In the genomic region with DNA sequence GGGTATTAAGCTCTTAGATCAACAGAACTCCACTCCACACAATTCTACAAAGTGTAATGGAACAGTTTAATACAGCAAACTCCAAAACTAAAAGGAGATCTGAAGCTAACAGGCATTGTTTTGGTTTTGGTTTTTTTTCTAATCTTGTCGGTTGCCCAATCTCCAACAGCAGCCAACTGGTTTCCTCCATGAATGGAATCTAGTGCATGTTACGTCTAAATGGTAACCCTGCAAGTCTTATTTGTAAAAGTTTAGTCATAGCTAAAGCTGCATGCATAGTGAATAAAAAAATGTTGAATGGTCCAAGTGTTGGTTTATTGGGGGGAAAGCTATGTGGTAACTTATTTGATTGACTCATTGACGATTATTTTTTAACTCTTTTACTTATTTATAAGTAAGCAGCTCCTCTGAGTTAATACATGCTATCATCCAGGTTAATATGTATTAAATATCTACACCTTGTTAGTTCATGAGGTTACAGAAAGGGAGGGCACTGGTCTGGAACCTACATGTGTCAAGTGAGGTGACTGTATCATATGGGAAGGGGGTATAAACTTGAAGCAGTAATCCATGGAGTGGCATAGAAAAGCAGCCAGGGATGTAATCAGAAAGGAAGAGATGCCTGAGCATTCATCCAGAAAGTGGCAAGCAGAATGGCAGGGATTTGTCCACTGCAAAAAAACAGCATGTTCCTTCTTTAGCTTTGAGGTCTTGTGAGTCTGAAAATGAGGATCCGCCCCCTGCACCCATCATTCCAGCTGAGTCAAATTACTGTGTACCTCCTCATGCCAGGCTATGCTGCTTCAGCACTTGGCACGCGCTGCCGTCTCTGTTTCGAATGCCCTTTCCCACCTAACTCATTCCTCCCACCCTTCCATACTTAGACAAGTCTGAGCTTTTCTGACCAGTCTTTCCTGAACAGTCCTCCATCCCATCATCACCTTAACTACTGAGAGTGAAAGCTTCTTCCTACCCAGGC, we compare ENCODE assay signal across 13 cellular contexts.
A peak's percentile ranks its signal among the peaks of the same experiment; 100 is the strongest.
DNase-seq lines count a peak whose midpoint lies in the region; ATAC-seq, FAIRE-seq and TF ChIP-seq lines count a peak whose summit lies in the region.
"Had no signal": no experiment of that assay in that cellular context is flagged by ENCODE, and none has a peak within 500 bp of the region (broad histone marks: within the 10 kb centered on the region; RNA-seq: fewer than 3 reads in every experiment).

No MANE protein-coding gene starts in this region.

- H3K9me3 ChIP-seq in kidney (ENCODE audit: control insufficient read depth in 1 of 2, low read length in 2 of 2) = no peaks in the 10 kb centered on the region
- H3K9me3 ChIP-seq in thyroid gland = no peaks in the 10 kb centered on the region

- peaks cover 6% of the 10 kb centered on the region for H3K36me3 Mint-ChIP-seq in brain
- H3K36me3 Mint-ChIP-seq in stimulated activated naive B cell treated with anti-CD40 and anti-IgM and Interleukin-4, amounts not matched to agents 10 μg/mL and 1 μg/mL and 100 μg/mL, for 72 hours = no peaks in the 10 kb centered on the region

- peaks cover 35% of the 10 kb centered on the region for H3K4me1 Mint-ChIP-seq in brain
- no peaks in the 10 kb centered on the region for H3K4me1 Mint-ChIP-seq in stimulated activated naive B cell treated with anti-CD40 and anti-IgM and Interleukin-4, amounts not matched to agents 10 μg/mL and 1 μg/mL and 100 μg/mL, for 72 hours
- H3K4me1 Mint-ChIP-seq: stimulated activated naive CD8-positive, alpha-beta T cell treated with anti-CD3 and anti-CD28 coated beads, Interleukin-15, amount 100 ng/mL, for 72 hours had no signal

- TF ChIP-seq EP300 in Ishikawa (IDR thresholded peaks at IDR 0.05; ENCODE audit: borderline replicate concordance) = no peak

- no peak for TF ChIP-seq RAD21 in Ishikawa (IDR thresholded peaks at IDR 0.05; ENCODE audit: low read depth)

- peak overlapping the region in 1 of 2 donors; percentile 14 for H3K9ac ChIP-seq in kidney (ENCODE audit: low read length in 2 of 2)

- H3K36me3 ChIP-seq in kidney (ENCODE audit: control insufficient read depth in 1 of 2, insufficient read depth in 2 of 2, low read length in 2 of 2) (no peaks in the 10 kb centered on the region), thyroid gland (no peaks in the 10 kb centered on the region)

- peak overlapping the region; percentile 7 to 30 for H3K4me3 ChIP-seq in kidney (ENCODE audit: low read length in 2 of 2)
- H3K4me3 ChIP-seq in thyroid gland (replicated peaks in 1 of 3) = no peak overlapping the region
- H3K4me3 ChIP-seq: lung had no signal

- peak overlapping the region in 1 of 5 experiments; percentile 15 for H3K4me3 Mint-ChIP-seq in brain
- no peak overlapping the region for H3K4me3 Mint-ChIP-seq in stimulated activated naive B cell treated with anti-CD40 and anti-IgM and Interleukin-4, amounts not matched to agents 10 μg/mL and 1 μg/mL and 100 μg/mL, for 72 hours
- H3K4me3 Mint-ChIP-seq: activated T-cell treated with anti-CD3 and anti-CD28 coated beads, Interleukin-2, amount 50 U/mL, for 72 hours; stimulated activated naive CD8-positive, alpha-beta T cell treated with anti-CD3 and anti-CD28 coated beads, Interleukin-15, amount 100 ng/mL, for 72 hours had no signal

- peak; percentile 53 for FAIRE-seq in kidney (lab: Jason Lieb, UNC)

- WGBS in thyroid gland, 2 donors = 83 to 88% methylated on average over 8 of the region's 8 CpGs

- H3K27ac ChIP-seq in kidney (ENCODE audit: low read depth in 2 of 2, low read length in 2 of 2) (peak overlapping the region; percentile 23 to 56), thyroid gland (no peak overlapping the region)

- H3K27ac Mint-ChIP-seq in brain = peak overlapping the region in 3 of 5 experiments; percentile 2 to 62 (median 6)
- no peak overlapping the region for H3K27ac Mint-ChIP-seq in stimulated activated naive B cell treated with anti-CD40 and anti-IgM and Interleukin-4, amounts not matched to agents 10 μg/mL and 1 μg/mL and 100 μg/mL, for 72 hours
- H3K27ac Mint-ChIP-seq: activated T-cell treated with anti-CD3 and anti-CD28 coated beads, Interleukin-2, amount 50 U/mL, for 72 hours; stimulated activated naive CD8-positive, alpha-beta T cell treated with anti-CD3 and anti-CD28 coated beads, Interleukin-15, amount 100 ng/mL, for 72 hours had no signal

- H3K4me1 ChIP-seq in kidney (ENCODE audit: control insufficient read depth in 1 of 2, insufficient read depth in 1 of 2, low read depth in 1 of 2, low read length in 2 of 2) = peaks cover 3 to 18% of the 10 kb centered on the region in 2 donors
- H3K4me1 ChIP-seq in thyroid gland = peaks cover 8 to 14% of the 10 kb centered on the region in 2 donors

- TF ChIP-seq POLR2A in thyroid gland (IDR thresholded peaks at IDR 0.05) = no peak

- TF ChIP-seq CTCF in brain (conservative IDR thresholded peaks at IDR 0.05) (no peak), kidney (IDR thresholded peaks at IDR 0.05; ENCODE audit: borderline replicate concordance, extremely low read depth, insufficient read depth) (no peak), thyroid gland (IDR thresholded peaks at IDR 0.05) (no peak)

- intact Hi-C loops in kidney (cut with DNase I) = no loop called here
- intact Hi-C loops in thyroid gland (cut with DNase I) = no loop called here

- DNase-seq in kidney (peak; percentile 74), thyroid gland (peak; percentile 31 to 46), HPDE6-E6E7 (ENCODE audit: extremely low spot score) (no peak)
- DNase-seq in stimulated activated naive B cell treated with anti-CD40 and anti-IgM and Interleukin-4, amounts not matched to agents 10 μg/mL and 1 μg/mL and 100 μg/mL, for 72 hours = no peak
- DNase-seq: activated T-cell treated with anti-CD3 and anti-CD28 coated beads, Interleukin-2, amount 50 U/mL, for 72 hours; Kasumi-1; NCI-H524 treated with DMSO at 0.1 percent for 48 hours; stimulated activated CD4-positive, alpha-beta T cell treated with anti-CD3 and anti-CD28 coated beads, Interleukin-12 subunit alpha, Interleukin-12 subunit beta, amount 100 ng/mL, for 4 hours; stimulated activated naive CD8-positive, alpha-beta T cell treated with anti-CD3 and anti-CD28 coated beads, Interleukin-15, amount 100 ng/mL, for 72 hours had no signal

- ATAC-seq in HG02884 (IDR thresholded peaks at IDR 0.05; ENCODE audit: unreplicated experiment) = no peak
- ATAC-seq in stimulated activated naive B cell treated with anti-CD40 and anti-IgM and Interleukin-4, amounts not matched to agents 10 μg/mL and 1 μg/mL and 100 μg/mL, for 72 hours (replicated peaks) = no peak
- ATAC-seq: activated T-cell treated with anti-CD3 and anti-CD28 coated beads, Interleukin-2, amount 50 U/mL, for 72 hours; stimulated activated naive CD8-positive, alpha-beta T cell treated with anti-CD3 and anti-CD28 coated beads, Interleukin-15, amount 100 ng/mL, for 72 hours had no signal

- peaks cover 7% of the 10 kb centered on the region for H3K27me3 Mint-ChIP-seq in brain
- H3K27me3 Mint-ChIP-seq in stimulated activated naive B cell treated with anti-CD40 and anti-IgM and Interleukin-4, amounts not matched to agents 10 μg/mL and 1 μg/mL and 100 μg/mL, for 72 hours = no peaks in the 10 kb centered on the region
- H3K27me3 Mint-ChIP-seq: stimulated activated naive CD8-positive, alpha-beta T cell treated with anti-CD3 and anti-CD28 coated beads, Interleukin-15, amount 100 ng/mL, for 72 hours had no signal

- H3K27me3 ChIP-seq in thyroid gland = no peaks in the 10 kb centered on the region

- peaks cover 0 to 9% (median 3%) of the 10 kb centered on the region in 5 experiments for H3K9me3 Mint-ChIP-seq in brain
- peaks cover 0 to 3% of the 10 kb centered on the region in 2 donors for H3K9me3 Mint-ChIP-seq in stimulated activated naive B cell treated with anti-CD40 and anti-IgM and Interleukin-4, amounts not matched to agents 10 μg/mL and 1 μg/mL and 100 μg/mL, for 72 hours
- H3K9me3 Mint-ChIP-seq: activated T-cell treated with anti-CD3 and anti-CD28 coated beads, Interleukin-2, amount 50 U/mL, for 72 hours; stimulated activated naive CD8-positive, alpha-beta T cell treated with anti-CD3 and anti-CD28 coated beads, Interleukin-15, amount 100 ng/mL, for 72 hours had no signal

TF ChIP-seq in Ishikawa, 13 proteins besides CTCF, POLR2A, EP300 and RAD21:
- peak; percentile 16; the same call in 1 of the 2 replicates for TF ChIP-seq CEBPB (IDR thresholded peaks at IDR 0.05)
- TF ChIP-seq, protein P1, sequence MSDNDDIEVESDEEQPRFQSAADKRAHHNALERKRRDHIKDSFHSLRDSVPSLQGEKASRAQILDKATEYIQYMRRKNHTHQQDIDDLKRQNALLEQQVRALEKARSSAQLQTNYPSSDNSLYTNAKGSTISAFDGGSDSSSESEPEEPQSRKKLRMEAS (IDR thresholded peaks at IDR 0.05) = 0 out of 2 replicates have a peak, but pooled peaks have one; percentile 15
- TF ChIP-seq FOXM1 (IDR thresholded peaks at IDR 0.05; ENCODE audit: borderline replicate concordance, low read depth) = no peak
- peak; percentile 10; the same call in 1 of the 2 replicates for TF ChIP-seq TEAD4 (IDR thresholded peaks at IDR 0.05)
TF ChIP-seq in Ishikawa: peak in this region for 3.

Comparison
In these comparisons a context has a peak if more than half of its experiments do, and no peak if none do; other contexts are left out.
1. DNase-seq: peak in kidney (single experiment) and thyroid gland (2 of 2); none in stimulated activated naive B cell treated with anti-CD40 and anti-IgM and Interleukin-4, amounts not matched to agents 10 μg/mL and 1 μg/mL and 100 μg/mL, for 72 hours (single experiment) and HPDE6-E6E7 (single experiment).
2. H3K27ac ChIP-seq: peak in kidney (2 of 2); none in thyroid gland (0 of 3).
3. H3K4me3 ChIP-seq: peak in kidney (2 of 2); none in thyroid gland (0 of 3).